In genomic region chr6:25369450-25370086, GRCh38 we compare ENCODE assay signal across 8 cellular contexts.
DNase-seq lines count a peak whose midpoint lies in the region; ATAC-seq and TF ChIP-seq lines count a peak whose summit lies in the region.

No MANE protein-coding gene starts in this region.

- H3K9me3 Mint-ChIP-seq in activated CD4-positive, alpha-beta memory T cell treated with anti-CD3 and anti-CD28 coated beads for 36 hours = peaks cover 5% of the 10 kb centered on the region
- H3K9me3 Mint-ChIP-seq in activated CD4-positive, alpha-beta memory T cell treated with anti-CD3 and anti-CD28 coated beads, Interleukin-2, amount 10 ng/mL, durations not matched to agents 7 days and 5 days = peaks cover 6% of the 10 kb centered on the region

- H3K4me3 Mint-ChIP-seq in activated CD4-positive, alpha-beta memory T cell treated with anti-CD3 and anti-CD28 coated beads for 36 hours = peak overlapping the region; percentile 61
- no peak overlapping the region for H3K4me3 Mint-ChIP-seq in activated CD4-positive, alpha-beta memory T cell treated with anti-CD3 and anti-CD28 coated beads, Interleukin-2, amount 10 ng/mL, durations not matched to agents 7 days and 5 days

- no peaks in the 10 kb centered on the region for H3K4me1 ChIP-seq in SJCRH30
- peaks cover 0 to 7% (median 0%) of the 10 kb centered on the region in 4 donors for H3K4me1 ChIP-seq in sigmoid colon

- H3K36me3 ChIP-seq in SJCRH30 (no peaks in the 10 kb centered on the region), sigmoid colon (no peaks in the 10 kb centered on the region)

- peak overlapping the region; percentile 59 for H3K27ac Mint-ChIP-seq in activated CD4-positive, alpha-beta memory T cell treated with anti-CD3 and anti-CD28 coated beads for 36 hours
- H3K27ac Mint-ChIP-seq in activated CD4-positive, alpha-beta memory T cell treated with anti-CD3 and anti-CD28 coated beads, Interleukin-2, amount 10 ng/mL, durations not matched to agents 7 days and 5 days = no peak overlapping the region

- no peak overlapping the region for H3K4me3 ChIP-seq in SJCRH30
- no peak overlapping the region for H3K4me3 ChIP-seq in sigmoid colon

- peaks cover 61% of the 10 kb centered on the region for H3K4me1 Mint-ChIP-seq in activated CD4-positive, alpha-beta memory T cell treated with anti-CD3 and anti-CD28 coated beads for 36 hours (ENCODE audit: low read depth)
- H3K4me1 Mint-ChIP-seq in activated CD4-positive, alpha-beta memory T cell treated with anti-CD3 and anti-CD28 coated beads, Interleukin-2, amount 10 ng/mL, durations not matched to agents 7 days and 5 days = peaks cover 58% of the 10 kb centered on the region

- CTCF ChIA-PET in activated CD4-positive, alpha-beta memory T cell treated with anti-CD3 and anti-CD28 coated beads for 36 hours (lab: Charles Lee) = interaction anchor here (1.2 to 2.1 kb wide), 3 partner anchors 91 to 146 kb away, joined by 3 to 8 read pairs (median 5); partner anchors contain the start of gene CARMIL1
- CTCF ChIA-PET in activated CD4-positive, alpha-beta memory T cell treated with anti-CD3 and anti-CD28 coated beads, Interleukin-2, amount 10 ng/mL, durations not matched to agents 7 days and 5 days (lab: Charles Lee) = interaction anchor here (1.2 to 2.0 kb wide), 4 partner anchors 9 to 146 kb away, joined by 3 to 6 read pairs (median 3); no protein-coding TSS in a partner anchor

- H3K36me3 Mint-ChIP-seq in activated CD4-positive, alpha-beta memory T cell treated with anti-CD3 and anti-CD28 coated beads for 36 hours = peaks cover 2% of the 10 kb centered on the region
- H3K36me3 Mint-ChIP-seq in activated CD4-positive, alpha-beta memory T cell treated with anti-CD3 and anti-CD28 coated beads, Interleukin-2, amount 10 ng/mL, durations not matched to agents 7 days and 5 days (ENCODE audit: low read depth) = peaks cover 9% of the 10 kb centered on the region

- H3K27me3 ChIP-seq in SJCRH30 = no peaks in the 10 kb centered on the region
- no peaks in the 10 kb centered on the region for H3K27me3 ChIP-seq in sigmoid colon

- no peak for TF ChIP-seq CTCF in sigmoid colon (IDR thresholded peaks at IDR 0.05)

- POLR2A ChIA-PET in activated CD4-positive, alpha-beta memory T cell treated with anti-CD3 and anti-CD28 coated beads for 36 hours (lab: Charles Lee) = interaction anchor here (1.2 kb wide), 1 partner anchor 35 kb away, joined by 3 read pairs; no protein-coding TSS in a partner anchor
- POLR2A ChIA-PET in activated CD4-positive, alpha-beta memory T cell treated with anti-CD3 and anti-CD28 coated beads, Interleukin-2, amount 10 ng/mL, durations not matched to agents 7 days and 5 days (lab: Charles Lee) = interaction anchor here (1.4 to 2.1 kb wide), 3 partner anchors 9 to 35 kb away, joined by 3 to 17 read pairs (median 4); no protein-coding TSS in a partner anchor

- WGBS in sigmoid colon, 2 donors = 9 to 31% methylated on average over 9 of the region's 9 CpGs

- H3K27ac ChIP-seq in SJCRH30 (no peak overlapping the region), sigmoid colon (peak overlapping the region in 3 of 4 donors; percentile 11 to 64 (median 14))

- TF ChIP-seq EP300 in sigmoid colon (IDR thresholded peaks at IDR 0.05) = no peak

- no peak for TF ChIP-seq POLR2A in sigmoid colon (IDR thresholded peaks at IDR 0.05)

- intact Hi-C loops in activated CD4-positive, alpha-beta memory T cell treated with anti-CD3 and anti-CD28 coated beads for 36 hours (cut with micrococcal nuclease) = loop anchor here (1.0 to 2.0 kb wide), 3 partner anchors 19 to 91 kb away; partner anchors contain the start of gene CARMIL1
- intact Hi-C loops in sigmoid colon (cut with DNase I) = no loop called here

- peak; percentile 27 for DNase-seq in activated CD4-positive, alpha-beta memory T cell treated with anti-CD3 and anti-CD28 coated beads for 36 hours
- no peak for DNase-seq in activated CD4-positive, alpha-beta memory T cell treated with anti-CD3 and anti-CD28 coated beads, Interleukin-2, amount 10 ng/mL, durations not matched to agents 7 days and 5 days
- DNase-seq in SJCRH30 (peak; percentile 10 to 38), fibroblast of gingiva (ENCODE audit: low read depth) (peak; percentile 16), sigmoid colon (no peak)

- no peaks in the 10 kb centered on the region for H3K27me3 Mint-ChIP-seq in activated CD4-positive, alpha-beta memory T cell treated with anti-CD3 and anti-CD28 coated beads for 36 hours
- no peaks in the 10 kb centered on the region for H3K27me3 Mint-ChIP-seq in activated CD4-positive, alpha-beta memory T cell treated with anti-CD3 and anti-CD28 coated beads, Interleukin-2, amount 10 ng/mL, durations not matched to agents 7 days and 5 days

- H3K9me3 ChIP-seq in SJCRH30 (replicated peaks) = no peaks in the 10 kb centered on the region
- no peaks in the 10 kb centered on the region for H3K9me3 ChIP-seq in sigmoid colon

- ATAC-seq in HG03439 (IDR thresholded peaks at IDR 0.05; ENCODE audit: unreplicated experiment) = no peak
- no peak for ATAC-seq in HG03139 (IDR thresholded peaks at IDR 0.05; ENCODE audit: unreplicated experiment)
- no peak for ATAC-seq in HG02938 (IDR thresholded peaks at IDR 0.05; ENCODE audit: unreplicated experiment)

Comparison
In these comparisons a context has a peak if more than half of its experiments do, and no peak if none do; other contexts are left out.
1. DNase-seq: peak in activated CD4-positive, alpha-beta memory T cell treated with anti-CD3 and anti-CD28 coated beads for 36 hours (single experiment), SJCRH30 (2 of 2) and fibroblast of gingiva (single experiment); none in activated CD4-positive, alpha-beta memory T cell treated with anti-CD3 and anti-CD28 coated beads, Interleukin-2, amount 10 ng/mL, durations not matched to agents 7 days and 5 days (single experiment) and sigmoid colon (single experiment).